1 cellular context compared by ENCODE assay signal in the genomic region with DNA sequence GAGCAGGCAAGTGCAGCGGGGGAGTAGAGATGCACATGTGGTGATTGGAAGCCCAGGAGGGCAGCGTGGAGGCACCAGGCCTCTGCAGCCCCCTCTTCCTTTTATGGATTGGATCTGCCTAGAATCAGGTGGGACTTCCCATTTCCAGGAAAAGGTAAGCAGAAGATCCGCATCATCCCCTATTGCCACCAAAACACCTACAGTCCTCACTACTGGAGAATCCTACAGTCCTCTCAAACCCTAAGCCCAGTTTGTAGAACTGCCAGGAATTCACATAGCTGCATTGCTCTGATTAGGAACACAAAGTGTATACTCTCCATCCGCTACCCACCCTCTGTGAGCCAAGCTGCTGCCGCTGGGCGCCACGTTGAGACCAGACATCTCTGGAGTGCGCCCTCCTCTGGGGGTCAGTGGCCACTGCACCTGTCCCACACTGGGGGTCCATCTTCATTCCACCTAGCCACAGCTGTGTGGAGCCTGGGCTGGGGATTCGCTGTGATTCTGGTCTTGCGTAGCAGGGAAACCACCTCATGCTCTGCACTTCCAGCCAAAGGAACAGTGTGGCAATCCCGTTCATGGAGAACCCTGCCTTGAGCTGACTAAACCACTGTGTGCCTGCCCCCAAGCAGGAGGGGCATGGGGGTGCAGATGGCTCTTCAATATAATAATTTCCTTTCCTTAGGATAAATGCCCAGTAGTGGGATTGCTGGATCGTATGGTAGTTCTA.
TF ChIP-seq lines count a peak whose summit lies in the region.

No MANE protein-coding gene starts in this region.

TF ChIP-seq in WTC11, 78 proteins besides CTCF, POLR2A, EP300 and RAD21 (continued from another document):
- TF ChIP-seq SP1 (CRISPR knock-in tag; conservative IDR thresholded peaks at IDR 0.05) = 0 out of 2 replicates have a peak, but pooled peaks have one; percentile 27
- TF ChIP-seq TEAD4 (CRISPR knock-in tag; IDR thresholded peaks at IDR 0.05) = no peak
- TF ChIP-seq, protein P1, sequence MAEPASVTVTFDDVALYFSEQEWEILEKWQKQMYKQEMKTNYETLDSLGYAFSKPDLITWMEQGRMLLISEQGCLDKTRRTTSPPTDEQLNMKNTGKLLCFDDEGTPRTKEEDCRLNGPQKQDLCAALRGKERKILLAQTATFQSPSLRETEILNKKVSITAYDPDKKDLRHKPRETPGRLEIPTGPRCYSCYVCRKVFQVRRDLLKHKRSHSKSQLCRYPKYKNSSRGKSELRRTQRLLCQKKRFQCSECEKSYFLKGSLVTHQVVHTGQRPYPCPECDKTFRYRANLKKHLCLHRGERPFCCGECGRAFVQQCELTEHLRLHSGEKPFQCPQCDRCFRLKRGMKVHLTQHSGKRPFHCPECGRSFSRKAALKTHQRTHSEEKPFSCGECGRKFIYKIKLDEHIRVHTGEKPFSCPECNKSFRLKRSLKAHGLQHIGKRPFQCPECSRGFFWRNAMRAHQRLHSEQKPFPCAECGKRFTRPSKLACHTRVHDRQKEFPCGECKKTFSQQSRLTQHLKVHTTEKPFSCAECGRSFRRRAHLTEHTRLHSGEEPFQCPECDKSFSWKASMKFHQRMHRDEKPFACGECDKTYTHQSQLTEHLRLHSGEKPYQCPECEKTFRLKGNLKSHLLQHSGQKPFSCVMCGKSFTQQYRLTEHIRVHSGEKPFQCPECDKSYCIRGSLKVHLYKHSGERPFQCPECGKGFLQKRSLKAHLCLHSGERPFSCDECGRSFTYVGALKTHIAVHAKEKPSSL (CRISPR knock-in tag; conservative IDR thresholded peaks at IDR 0.05) = no peak
- TF ChIP-seq FOXP1 (CRISPR knock-in tag; IDR thresholded peaks at IDR 0.05; ENCODE audit: borderline replicate concordance) = 0 out of 2 replicates have a peak, but pooled peaks have one; percentile 36
- TF ChIP-seq, protein P2, sequence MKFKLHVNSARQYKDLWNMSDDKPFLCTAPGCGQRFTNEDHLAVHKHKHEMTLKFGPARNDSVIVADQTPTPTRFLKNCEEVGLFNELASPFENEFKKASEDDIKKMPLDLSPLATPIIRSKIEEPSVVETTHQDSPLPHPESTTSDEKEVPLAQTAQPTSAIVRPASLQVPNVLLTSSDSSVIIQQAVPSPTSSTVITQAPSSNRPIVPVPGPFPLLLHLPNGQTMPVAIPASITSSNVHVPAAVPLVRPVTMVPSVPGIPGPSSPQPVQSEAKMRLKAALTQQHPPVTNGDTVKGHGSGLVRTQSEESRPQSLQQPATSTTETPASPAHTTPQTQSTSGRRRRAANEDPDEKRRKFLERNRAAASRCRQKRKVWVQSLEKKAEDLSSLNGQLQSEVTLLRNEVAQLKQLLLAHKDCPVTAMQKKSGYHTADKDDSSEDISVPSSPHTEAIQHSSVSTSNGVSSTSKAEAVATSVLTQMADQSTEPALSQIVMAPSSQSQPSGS (CRISPR knock-in tag; IDR thresholded peaks at IDR 0.05; ENCODE audit: borderline replicate concordance, low read depth) = no peak
- peak; percentile 56; the same call in 1 of the 2 replicates for TF ChIP-seq MYBL2 (CRISPR knock-in tag; IDR thresholded peaks at IDR 0.05)
- no peak for TF ChIP-seq ESRRA (CRISPR knock-in tag; IDR thresholded peaks at IDR 0.05; ENCODE audit: borderline replicate concordance)
